Comparison of ENCODE assay signal across 8 cellular contexts in the genomic region with DNA sequence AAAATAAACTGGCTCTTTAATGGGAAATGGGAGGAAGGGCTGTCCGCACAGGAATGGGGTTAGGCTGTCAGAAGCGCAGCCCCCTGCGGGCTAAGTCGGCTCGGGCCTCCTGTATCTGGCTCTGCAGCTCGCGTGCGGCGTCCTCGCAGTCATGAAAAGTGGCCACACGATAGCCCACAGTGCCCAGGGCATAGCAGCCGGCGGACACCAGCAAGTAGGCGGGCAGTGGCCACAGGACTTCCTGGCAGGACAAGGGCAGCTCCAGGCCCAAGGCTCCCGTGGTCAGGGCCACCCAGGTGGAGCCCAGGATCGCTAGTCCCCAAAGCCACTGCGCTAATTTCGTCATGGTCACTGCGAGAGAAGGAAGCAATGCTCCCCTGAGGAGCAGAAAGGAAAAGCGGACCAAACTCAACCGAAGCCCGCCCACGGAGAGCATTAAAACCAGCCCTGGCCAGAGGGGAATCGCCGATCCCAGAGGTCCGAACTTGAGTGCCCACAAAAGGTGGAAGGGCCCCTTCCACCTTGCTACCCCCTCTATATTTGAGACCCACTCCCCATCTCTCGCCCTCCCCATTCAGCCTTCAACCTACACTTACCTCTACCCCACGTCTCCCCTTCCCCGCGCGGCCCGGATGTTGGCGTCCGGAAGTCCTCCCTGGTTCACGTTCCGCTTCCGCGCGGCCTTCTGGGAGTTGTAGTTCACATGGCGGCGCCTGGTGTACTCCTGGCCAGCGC. TPM values are rescaled to one million over a fixed set of nuclear protein-coding genes. Genes with fewer than 3 reads are reported as not detected.
DNase-seq lines count a peak whose midpoint lies in the region; ATAC-seq, FAIRE-seq and TF ChIP-seq lines count a peak whose summit lies in the region.

A gene with protein sequence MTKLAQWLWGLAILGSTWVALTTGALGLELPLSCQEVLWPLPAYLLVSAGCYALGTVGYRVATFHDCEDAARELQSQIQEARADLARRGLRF (minus strand): TSS at position 637 of the 735 bp plus-strand sequence. CDS start 291 bp downstream, at position 346.

- DNase-seq in GM10266 (ENCODE audit: extremely low spot score), result peak; percentile 89
- peak; percentile 88 for DNase-seq in NCI-H187 (lab: John Stamatoyannopoulos, UW)
- peak; percentile 38 to 93 (median 82) for DNase-seq in amygdala (lab: John Stamatoyannopoulos, UW)
- DNase-seq in left ventricle myocardium superior, result peak; percentile 93
- peak; percentile 33 for DNase-seq in pulmonary artery endothelial cell (ENCODE audit: low read depth, low spot score)
- peak; percentile 85 for DNase-seq in urothelium cell line (ENCODE audit: low spot score)

- ATAC-seq in HG02763 (IDR thresholded peaks at IDR 0.05; ENCODE audit: unreplicated experiment) (peak; percentile 57), left ventricle myocardium superior (peak; percentile 71)

- intact Hi-C loops in T-helper 2 cell treated with Interferon-gamma antibody and Interleukin-4, amounts not matched to agents 100 ng/mL and 5 ng/mL, for 36 hours (cut with micrococcal nuclease), result no loop called here
- intact Hi-C loops in left ventricle myocardium superior (cut with micrococcal nuclease), result no loop called here

- TF ChIP-seq CTCF in GM10266 (IDR thresholded peaks at IDR 0.05; ENCODE audit: control insufficient read depth, insufficient read depth, low read depth, missing control alignments), result no peak

- FAIRE-seq in urothelium cell line (lab: Jason Lieb, UNC), result peak; percentile 42

RNA-seq across cellular contexts. Expression of the gene that starts here (rescaled TPM):
- total RNA-seq in T-helper 2 cell treated with Interferon-gamma antibody and Interleukin-4, amounts not matched to agents 100 ng/mL and 5 ng/mL, for 36 hours, result 40.4 and 41.6 TPM in 2 replicates
- 52.4 TPM for total RNA-seq in left ventricle myocardium superior
- 29.2 and 31.1 TPM in 2 replicates for total RNA-seq in pulmonary artery endothelial cell

Comparison
In these comparisons a context has a peak if more than half of its experiments do, and no peak if none do; other contexts are left out.
1. Peak in every context shown above with its lines: DNase-seq and ATAC-seq.
2. DNase-seq: peak in every context shown above with its lines; median percentile 93 in left ventricle myocardium superior; 89 in GM10266; 88 in NCI-H187; 85 in urothelium cell line; 82 in amygdala; 33 in pulmonary artery endothelial cell.